Comparison of ENCODE assay signal across 9 cellular contexts in the genomic region with DNA sequence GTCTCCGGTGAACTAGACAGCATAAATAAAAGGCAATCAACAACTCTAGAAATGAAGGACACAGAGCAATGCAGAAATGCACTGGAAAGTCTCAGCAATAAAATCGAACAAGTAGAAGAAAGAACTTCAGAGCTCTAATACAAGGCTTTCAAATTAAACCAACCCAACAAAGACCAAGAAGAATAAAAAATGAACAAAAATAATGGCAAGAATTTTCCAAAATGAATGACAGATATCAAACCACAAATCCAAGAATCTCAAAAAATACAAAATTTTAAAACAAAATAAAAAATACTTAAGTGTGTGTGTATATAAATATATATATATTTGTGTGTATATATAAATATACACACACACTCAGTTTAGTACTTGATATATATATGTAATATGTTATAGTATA.
"Had no signal": no experiment of that assay in that cellular context is flagged by ENCODE, and none has a peak within 500 bp of the region (broad histone marks: within the 10 kb centered on the region; RNA-seq: fewer than 3 reads in every experiment).

No MANE protein-coding gene starts in this region.

- H3K4me3 ChIP-seq: GM23338 had no signal

- FAIRE-seq: H1, H54, HTR-8/SVneo had no signal

- DNase-seq: H9, HCEC 1CT, HFFc6, IMR-90, KBM-7 had no signal

- H2AFZ ChIP-seq: GM23338 had no signal

- ATAC-seq: GM23338 had no signal

- H3K4me2 ChIP-seq: GM23338 had no signal
